ENCODE assay signal across 1 cellular context in the genomic region with DNA sequence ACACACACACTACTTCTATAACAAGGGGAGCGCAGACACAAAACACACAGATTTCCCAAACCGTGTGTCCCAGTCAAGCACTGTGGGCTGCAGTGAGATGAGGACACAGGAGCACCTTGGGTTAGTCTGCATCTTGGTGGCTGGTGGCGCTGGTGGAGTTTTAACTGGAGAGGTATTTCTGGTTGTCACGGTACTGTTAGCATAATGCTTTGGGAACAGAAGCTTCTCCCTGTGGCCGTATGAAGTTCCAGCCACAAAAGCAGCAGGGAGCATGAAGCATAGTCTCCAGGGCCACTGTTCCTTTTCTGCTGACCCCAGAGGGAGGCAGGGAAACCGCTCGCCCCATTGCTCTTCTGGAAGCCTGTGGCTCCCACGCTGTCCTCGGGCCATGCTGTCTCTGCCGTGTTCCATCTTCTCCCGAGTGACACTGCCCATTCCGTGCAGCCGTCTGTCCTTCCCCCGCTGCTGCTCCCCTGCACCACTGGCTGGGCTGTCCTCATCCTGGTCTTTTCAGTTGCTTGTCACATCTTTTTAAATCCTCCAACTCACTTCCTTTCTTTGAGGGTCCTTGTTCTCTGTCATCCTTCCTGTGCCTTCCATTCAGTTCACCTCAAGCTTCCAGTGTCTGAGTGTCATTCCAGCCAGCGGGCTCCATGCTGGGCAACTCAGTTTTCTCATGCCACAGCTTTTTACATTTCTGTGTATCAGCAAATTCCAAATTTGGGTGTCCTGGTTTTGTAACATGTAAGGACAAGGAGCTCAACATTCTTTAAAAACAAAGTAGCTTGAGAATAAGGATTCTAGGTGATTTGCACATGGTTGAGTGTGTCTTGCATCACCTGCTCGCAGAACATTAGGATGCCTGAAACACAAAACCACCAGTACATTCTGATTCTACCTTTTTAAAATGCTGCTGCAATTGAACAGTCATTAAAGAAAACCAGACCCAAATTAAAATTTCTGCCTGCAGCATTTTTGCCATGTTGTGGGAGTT.
TF ChIP-seq lines count a peak whose summit lies in the region.

No MANE protein-coding gene starts in this region.

TF ChIP-seq in K562, 482 proteins besides CTCF, POLR2A, EP300 and RAD21 (continued from another document):
- TF ChIP-seq, protein P1, sequence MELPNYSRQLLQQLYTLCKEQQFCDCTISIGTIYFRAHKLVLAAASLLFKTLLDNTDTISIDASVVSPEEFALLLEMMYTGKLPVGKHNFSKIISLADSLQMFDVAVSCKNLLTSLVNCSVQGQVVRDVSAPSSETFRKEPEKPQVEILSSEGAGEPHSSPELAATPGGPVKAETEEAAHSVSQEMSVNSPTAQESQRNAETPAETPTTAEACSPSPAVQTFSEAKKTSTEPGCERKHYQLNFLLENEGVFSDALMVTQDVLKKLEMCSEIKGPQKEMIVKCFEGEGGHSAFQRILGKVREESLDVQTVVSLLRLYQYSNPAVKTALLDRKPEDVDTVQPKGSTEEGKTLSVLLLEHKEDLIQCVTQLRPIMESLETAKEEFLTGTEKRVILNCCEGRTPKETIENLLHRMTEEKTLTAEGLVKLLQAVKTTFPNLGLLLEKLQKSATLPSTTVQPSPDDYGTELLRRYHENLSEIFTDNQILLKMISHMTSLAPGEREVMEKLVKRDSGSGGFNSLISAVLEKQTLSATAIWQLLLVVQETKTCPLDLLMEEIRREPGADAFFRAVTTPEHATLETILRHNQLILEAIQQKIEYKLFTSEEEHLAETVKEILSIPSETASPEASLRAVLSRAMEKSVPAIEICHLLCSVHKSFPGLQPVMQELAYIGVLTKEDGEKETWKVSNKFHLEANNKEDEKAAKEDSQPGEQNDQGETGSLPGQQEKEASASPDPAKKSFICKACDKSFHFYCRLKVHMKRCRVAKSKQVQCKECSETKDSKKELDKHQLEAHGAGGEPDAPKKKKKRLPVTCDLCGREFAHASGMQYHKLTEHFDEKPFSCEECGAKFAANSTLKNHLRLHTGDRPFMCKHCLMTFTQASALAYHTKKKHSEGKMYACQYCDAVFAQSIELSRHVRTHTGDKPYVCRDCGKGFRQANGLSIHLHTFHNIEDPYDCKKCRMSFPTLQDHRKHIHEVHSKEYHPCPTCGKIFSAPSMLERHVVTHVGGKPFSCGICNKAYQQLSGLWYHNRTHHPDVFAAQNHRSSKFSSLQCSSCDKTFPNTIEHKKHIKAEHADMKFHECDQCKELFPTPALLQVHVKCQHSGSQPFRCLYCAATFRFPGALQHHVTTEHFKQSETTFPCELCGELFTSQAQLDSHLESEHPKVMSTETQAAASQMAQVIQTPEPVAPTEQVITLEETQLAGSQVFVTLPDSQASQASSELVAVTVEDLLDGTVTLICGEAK (IDR thresholded peaks at IDR 0.05) = peak; percentile 48; the same call in 1 of the 2 replicates
- TF ChIP-seq, protein P1 (CRISPR knock-in tag; IDR thresholded peaks at IDR 0.05) = no peak
- TF ChIP-seq SIX5 (IDR thresholded peaks at IDR 0.05; ENCODE audit: borderline replicate concordance in 1 of 2, insufficient read depth in 1 of 2, low read depth in 1 of 2, low read length in 2 of 2) (no peak), MTF1 (CRISPR knock-in tag; IDR thresholded peaks at IDR 0.05; ENCODE audit: borderline replicate concordance) (no peak), MAZ (CRISPR knock-in tag; conservative IDR thresholded peaks at IDR 0.05 in 1 of 2, IDR thresholded peaks at IDR 0.05 in 1 of 2) (no peak), ZKSCAN8 (CRISPR knock-in tag; IDR thresholded peaks at IDR 0.05) (no peak), MAFK (IDR thresholded peaks at IDR 0.05; ENCODE audit: low read length) (no peak), CBX3 (IDR thresholded peaks at IDR 0.05; ENCODE audit: borderline replicate concordance in 1 of 2, low read length in 2 of 2) (peak in 1 of 2 experiments; percentile 38; a peak in 1 of 3 replicates), PCBP2 (IDR thresholded peaks at IDR 0.05; ENCODE audit: low read depth, low read length, poor library complexity, severe bottlenecking) (no peak), PYGO2 (tag; IDR thresholded peaks at IDR 0.05) (no peak), ZNF778 (CRISPR knock-in tag; IDR thresholded peaks at IDR 0.05) (no peak), NBN (IDR thresholded peaks at IDR 0.05; ENCODE audit: low read depth) (0 out of 2 replicates have a peak, but pooled peaks have one; percentile 26), L3MBTL2 (IDR thresholded peaks at IDR 0.05) (peak; percentile 12; the same call in 1 of the 2 replicates), SIN3A (IDR thresholded peaks at IDR 0.05; ENCODE audit: borderline replicate concordance in 2 of 2, control insufficient read depth in 1 of 2, low read depth in 2 of 2, low read length in 2 of 2) (no peak), ZNF263 (CRISPR knock-in tag; IDR thresholded peaks at IDR 0.05; ENCODE audit: borderline replicate concordance) (no peak), ZNF316 (IDR thresholded peaks at IDR 0.05) (peak; percentile 54; the same call in 1 of the 2 replicates), HIVEP1 (CRISPR knock-in tag; IDR thresholded peaks at IDR 0.05) (no peak), RNF2 (IDR thresholded peaks at IDR 0.05) (no peak), TAF7 (tag; IDR thresholded peaks at IDR 0.05) (no peak), C11orf30 (IDR thresholded peaks at IDR 0.05; ENCODE audit: low read depth) (peak; percentile 64), ETV6 (IDR thresholded peaks at IDR 0.05; ENCODE audit: borderline replicate concordance in 1 of 2, low read depth in 2 of 2, low read length in 1 of 2) (no peak), ETV6 (CRISPR knock-in tag; IDR thresholded peaks at IDR 0.05; ENCODE audit: borderline replicate concordance) (no peak), BRD9 (IDR thresholded peaks at IDR 0.05; ENCODE audit: low read depth, partially characterized antibody) (no peak), ZNF830 (CRISPR knock-in tag; IDR thresholded peaks at IDR 0.05) (no peak)
- TF ChIP-seq, protein P2, sequence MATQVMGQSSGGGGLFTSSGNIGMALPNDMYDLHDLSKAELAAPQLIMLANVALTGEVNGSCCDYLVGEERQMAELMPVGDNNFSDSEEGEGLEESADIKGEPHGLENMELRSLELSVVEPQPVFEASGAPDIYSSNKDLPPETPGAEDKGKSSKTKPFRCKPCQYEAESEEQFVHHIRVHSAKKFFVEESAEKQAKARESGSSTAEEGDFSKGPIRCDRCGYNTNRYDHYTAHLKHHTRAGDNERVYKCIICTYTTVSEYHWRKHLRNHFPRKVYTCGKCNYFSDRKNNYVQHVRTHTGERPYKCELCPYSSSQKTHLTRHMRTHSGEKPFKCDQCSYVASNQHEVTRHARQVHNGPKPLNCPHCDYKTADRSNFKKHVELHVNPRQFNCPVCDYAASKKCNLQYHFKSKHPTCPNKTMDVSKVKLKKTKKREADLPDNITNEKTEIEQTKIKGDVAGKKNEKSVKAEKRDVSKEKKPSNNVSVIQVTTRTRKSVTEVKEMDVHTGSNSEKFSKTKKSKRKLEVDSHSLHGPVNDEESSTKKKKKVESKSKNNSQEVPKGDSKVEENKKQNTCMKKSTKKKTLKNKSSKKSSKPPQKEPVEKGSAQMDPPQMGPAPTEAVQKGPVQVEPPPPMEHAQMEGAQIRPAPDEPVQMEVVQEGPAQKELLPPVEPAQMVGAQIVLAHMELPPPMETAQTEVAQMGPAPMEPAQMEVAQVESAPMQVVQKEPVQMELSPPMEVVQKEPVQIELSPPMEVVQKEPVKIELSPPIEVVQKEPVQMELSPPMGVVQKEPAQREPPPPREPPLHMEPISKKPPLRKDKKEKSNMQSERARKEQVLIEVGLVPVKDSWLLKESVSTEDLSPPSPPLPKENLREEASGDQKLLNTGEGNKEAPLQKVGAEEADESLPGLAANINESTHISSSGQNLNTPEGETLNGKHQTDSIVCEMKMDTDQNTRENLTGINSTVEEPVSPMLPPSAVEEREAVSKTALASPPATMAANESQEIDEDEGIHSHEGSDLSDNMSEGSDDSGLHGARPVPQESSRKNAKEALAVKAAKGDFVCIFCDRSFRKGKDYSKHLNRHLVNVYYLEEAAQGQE (CRISPR knock-in tag; IDR thresholded peaks at IDR 0.05; ENCODE audit: low read depth) = no peak
- TF ChIP-seq, protein P3, sequence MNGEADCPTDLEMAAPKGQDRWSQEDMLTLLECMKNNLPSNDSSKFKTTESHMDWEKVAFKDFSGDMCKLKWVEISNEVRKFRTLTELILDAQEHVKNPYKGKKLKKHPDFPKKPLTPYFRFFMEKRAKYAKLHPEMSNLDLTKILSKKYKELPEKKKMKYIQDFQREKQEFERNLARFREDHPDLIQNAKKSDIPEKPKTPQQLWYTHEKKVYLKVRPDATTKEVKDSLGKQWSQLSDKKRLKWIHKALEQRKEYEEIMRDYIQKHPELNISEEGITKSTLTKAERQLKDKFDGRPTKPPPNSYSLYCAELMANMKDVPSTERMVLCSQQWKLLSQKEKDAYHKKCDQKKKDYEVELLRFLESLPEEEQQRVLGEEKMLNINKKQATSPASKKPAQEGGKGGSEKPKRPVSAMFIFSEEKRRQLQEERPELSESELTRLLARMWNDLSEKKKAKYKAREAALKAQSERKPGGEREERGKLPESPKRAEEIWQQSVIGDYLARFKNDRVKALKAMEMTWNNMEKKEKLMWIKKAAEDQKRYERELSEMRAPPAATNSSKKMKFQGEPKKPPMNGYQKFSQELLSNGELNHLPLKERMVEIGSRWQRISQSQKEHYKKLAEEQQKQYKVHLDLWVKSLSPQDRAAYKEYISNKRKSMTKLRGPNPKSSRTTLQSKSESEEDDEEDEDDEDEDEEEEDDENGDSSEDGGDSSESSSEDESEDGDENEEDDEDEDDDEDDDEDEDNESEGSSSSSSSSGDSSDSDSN (IDR thresholded peaks at IDR 0.05; ENCODE audit: borderline replicate concordance in 1 of 2, low read depth in 2 of 2, low read length in 2 of 2) = 0 out of 4 replicates have a peak, but pooled peaks of 1 of the 2 experiments have one; percentile 41
- TF ChIP-seq, protein P4, sequence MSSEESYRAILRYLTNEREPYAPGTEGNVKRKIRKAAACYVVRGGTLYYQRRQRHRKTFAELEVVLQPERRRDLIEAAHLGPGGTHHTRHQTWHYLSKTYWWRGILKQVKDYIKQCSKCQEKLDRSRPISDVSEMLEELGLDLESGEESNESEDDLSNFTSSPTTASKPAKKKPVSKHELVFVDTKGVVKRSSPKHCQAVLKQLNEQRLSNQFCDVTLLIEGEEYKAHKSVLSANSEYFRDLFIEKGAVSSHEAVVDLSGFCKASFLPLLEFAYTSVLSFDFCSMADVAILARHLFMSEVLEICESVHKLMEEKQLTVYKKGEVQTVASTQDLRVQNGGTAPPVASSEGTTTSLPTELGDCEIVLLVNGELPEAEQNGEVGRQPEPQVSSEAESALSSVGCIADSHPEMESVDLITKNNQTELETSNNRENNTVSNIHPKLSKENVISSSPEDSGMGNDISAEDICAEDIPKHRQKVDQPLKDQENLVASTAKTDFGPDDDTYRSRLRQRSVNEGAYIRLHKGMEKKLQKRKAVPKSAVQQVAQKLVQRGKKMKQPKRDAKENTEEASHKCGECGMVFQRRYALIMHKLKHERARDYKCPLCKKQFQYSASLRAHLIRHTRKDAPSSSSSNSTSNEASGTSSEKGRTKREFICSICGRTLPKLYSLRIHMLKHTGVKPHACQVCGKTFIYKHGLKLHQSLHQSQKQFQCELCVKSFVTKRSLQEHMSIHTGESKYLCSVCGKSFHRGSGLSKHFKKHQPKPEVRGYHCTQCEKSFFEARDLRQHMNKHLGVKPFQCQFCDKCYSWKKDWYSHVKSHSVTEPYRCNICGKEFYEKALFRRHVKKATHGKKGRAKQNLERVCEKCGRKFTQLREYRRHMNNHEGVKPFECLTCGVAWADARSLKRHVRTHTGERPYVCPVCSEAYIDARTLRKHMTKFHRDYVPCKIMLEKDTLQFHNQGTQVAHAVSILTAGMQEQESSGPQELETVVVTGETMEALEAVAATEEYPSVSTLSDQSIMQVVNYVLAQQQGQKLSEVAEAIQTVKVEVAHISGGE (CRISPR knock-in tag; IDR thresholded peaks at IDR 0.05) = no peak
- TF ChIP-seq, protein P5, sequence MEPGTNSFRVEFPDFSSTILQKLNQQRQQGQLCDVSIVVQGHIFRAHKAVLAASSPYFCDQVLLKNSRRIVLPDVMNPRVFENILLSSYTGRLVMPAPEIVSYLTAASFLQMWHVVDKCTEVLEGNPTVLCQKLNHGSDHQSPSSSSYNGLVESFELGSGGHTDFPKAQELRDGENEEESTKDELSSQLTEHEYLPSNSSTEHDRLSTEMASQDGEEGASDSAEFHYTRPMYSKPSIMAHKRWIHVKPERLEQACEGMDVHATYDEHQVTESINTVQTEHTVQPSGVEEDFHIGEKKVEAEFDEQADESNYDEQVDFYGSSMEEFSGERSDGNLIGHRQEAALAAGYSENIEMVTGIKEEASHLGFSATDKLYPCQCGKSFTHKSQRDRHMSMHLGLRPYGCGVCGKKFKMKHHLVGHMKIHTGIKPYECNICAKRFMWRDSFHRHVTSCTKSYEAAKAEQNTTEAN (CRISPR knock-in tag; IDR thresholded peaks at IDR 0.05) = no peak
